Comparison of ENCODE assay signal across 14 cellular contexts in genomic region chr2:119703526-119703925, GRCh38.
"Had no signal": no experiment of that assay in that cellular context is flagged by ENCODE, and none has a peak within 500 bp of the region (broad histone marks: within the 10 kb centered on the region; RNA-seq: fewer than 3 reads in every experiment).

No MANE protein-coding gene starts in this region.

- H3K4me3 Mint-ChIP-seq: activated B cell treated with CpG ODN at 0.5 μM for 24 hours; activated CD8-positive, alpha-beta T cell treated with anti-CD3 and anti-CD28 coated beads for 36 hours; naive B cell; neural crest cell; T-cell had no signal

- H3K27me3 ChIP-seq: adrenal gland, foreskin keratinocyte, ovary had no signal

- H3K27ac Mint-ChIP-seq: activated B cell treated with CpG ODN at 0.5 μM for 24 hours; activated T-helper 2 cell treated with anti-CD3 and anti-CD28 coated beads, Interferon-gamma antibody, Interleukin-2, Interleukin-4, amounts not matched to agents 10 μg/mL and 5 μg/mL and 100 μg/mL, durations not matched to agents 14 hours and 24 hours and 36 hours; naive B cell had no signal

- FAIRE-seq: astrocyte, bronchial epithelial cell, kidney, small intestine had no signal

- H3K9me3 ChIP-seq: adrenal gland, ovary had no signal

- H3K27me3 Mint-ChIP-seq: activated CD8-positive, alpha-beta T cell treated with anti-CD3 and anti-CD28 coated beads for 36 hours had no signal

- H3K4me1 ChIP-seq: foreskin keratinocyte had no signal

- H3K36me3 ChIP-seq: adrenal gland, ovary had no signal

- H3K9me3 Mint-ChIP-seq: activated B cell treated with CpG ODN at 0.5 μM for 24 hours, T-cell had no signal

- H3K27ac ChIP-seq: adrenal gland, epithelial cell of prostate, foreskin keratinocyte, ovary had no signal

- H3K4me3 ChIP-seq: adrenal gland, ovary had no signal

- H3K4me1 Mint-ChIP-seq: naive B cell had no signal
